8 cellular contexts compared by ENCODE assay signal in the genomic region with DNA sequence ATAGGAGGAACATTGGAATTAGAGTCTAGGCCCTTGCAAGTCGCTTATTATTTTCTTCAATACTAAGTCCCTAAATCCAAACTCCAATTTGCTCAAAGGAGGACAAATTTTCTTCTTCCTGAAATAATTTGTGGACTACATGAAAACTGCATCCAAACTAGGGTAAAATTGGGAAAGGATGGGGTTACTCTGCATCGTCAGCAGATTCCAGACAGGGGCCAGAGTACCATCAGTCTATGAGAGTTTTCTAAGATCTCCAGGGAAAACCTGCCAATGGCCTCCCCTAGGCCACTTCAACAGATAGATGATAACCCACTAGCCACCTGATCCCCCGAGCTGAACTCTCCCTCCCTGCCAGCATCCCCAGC. TPM values are rescaled to one million over a fixed set of nuclear protein-coding genes. Genes with fewer than 3 reads are reported as not detected.
DNase-seq lines count a peak whose midpoint lies in the region; ATAC-seq and TF ChIP-seq lines count a peak whose summit lies in the region.

No MANE protein-coding gene starts in this region.

- ATAC-seq in HG02642 (IDR thresholded peaks at IDR 0.05; ENCODE audit: poor library complexity, unreplicated experiment) = no peak

- peaks cover 12% of the 10 kb centered on the region for H3K27me3 Mint-ChIP-seq in nephron progenitor cell (ENCODE audit: low read depth, poor library complexity)

- H3K36me3 ChIP-seq in BLaER1 (no peaks in the 10 kb centered on the region), KMS-11 (ENCODE audit: insufficient read depth) (no peaks in the 10 kb centered on the region), duodenal mucosa (ENCODE audit: control insufficient read depth in 1 of 2, insufficient read depth in 2 of 2, low read length in 2 of 2) (no peaks in the 10 kb centered on the region), SK-N-SH (replicated peaks in 1 of 2; ENCODE audit: control insufficient read depth in 1 of 2, insufficient read depth in 2 of 2, low read length in 1 of 2) (no peaks in the 10 kb centered on the region)

- H3K27me3 ChIP-seq in BLaER1 (no peaks in the 10 kb centered on the region), KMS-11 (ENCODE audit: insufficient read depth, low read depth) (0 out of 2 replicates have a peak, but pooled peaks cover 2% of the 10 kb centered on the region), duodenal mucosa (ENCODE audit: control insufficient read depth in 1 of 2, insufficient read depth in 2 of 2, low read length in 2 of 2) (peaks cover 6 to 10% of the 10 kb centered on the region in 2 donors), SK-N-SH (ENCODE audit: insufficient read depth) (no peaks in the 10 kb centered on the region)

- no peaks in the 10 kb centered on the region for H3K9me2 ChIP-seq in SK-N-SH

- H3K79me2 ChIP-seq in KMS-11 (ENCODE audit: insufficient read depth, low read depth) (no peaks in the 10 kb centered on the region), SK-N-SH (ENCODE audit: insufficient read depth) (no peaks in the 10 kb centered on the region)

- H3K36me3 Mint-ChIP-seq in nephron progenitor cell (ENCODE audit: low read depth) = no peaks in the 10 kb centered on the region

- DNase-seq in nephron progenitor cell (no peak), SK-N-SH (no peak), GM10248 (ENCODE audit: extremely low spot score) (no peak), NCI-H187 (lab: John Stamatoyannopoulos, UW) (no peak)

- H3K4me3 ChIP-seq in BLaER1 (peak overlapping the region; percentile 80), KMS-11 (IDR thresholded peaks at IDR 0.05; ENCODE audit: insufficient read depth, low read depth, low read length) (peak overlapping the region; percentile 63), duodenal mucosa (ENCODE audit: low read depth in 1 of 2, low read length in 2 of 2) (peak overlapping the region; percentile 60 to 69), SK-N-SH (ENCODE audit: low read depth in 2 of 2, low read length in 1 of 2) (no peak overlapping the region)

- H3K4me3 Mint-ChIP-seq in nephron progenitor cell = peak overlapping the region; percentile 83

- POLR2A ChIA-PET in SK-N-SH (lab: Yijun Ruan, JAX) = no interaction called here
- POLR2A ChIA-PET in GM10248 (lab: Yijun Ruan, JAX) = no interaction called here

- no peak for TF ChIP-seq EP300 in SK-N-SH (IDR thresholded peaks at IDR 0.05; ENCODE audit: borderline replicate concordance in 1 of 2, low read depth in 1 of 2, low read length in 1 of 2)

- H3K9me3 ChIP-seq in BLaER1 = no peaks in the 10 kb centered on the region
- H3K9me3 ChIP-seq in duodenal mucosa (ENCODE audit: control insufficient read depth in 1 of 2, low read length in 2 of 2) = no peaks in the 10 kb centered on the region
- no peaks in the 10 kb centered on the region for H3K9me3 ChIP-seq in SK-N-SH

- peaks cover 80% of the 10 kb centered on the region for H3K4me1 ChIP-seq in BLaER1
- peaks cover 7% of the 10 kb centered on the region for H3K4me1 ChIP-seq in KMS-11 (ENCODE audit: low read depth, poor library complexity, severe bottlenecking)
- H3K4me1 ChIP-seq in duodenal mucosa (ENCODE audit: control insufficient read depth in 1 of 2, insufficient read depth in 2 of 2, low read length in 2 of 2) = peaks cover 0 to 4% of the 10 kb centered on the region in 2 donors
- peaks cover 4 to 21% of the 10 kb centered on the region in 2 experiments; a peak in 3 of 4 replicates for H3K4me1 ChIP-seq in SK-N-SH (ENCODE audit: control insufficient read depth in 1 of 2, insufficient read depth in 2 of 2, low read depth in 1 of 2, low read length in 1 of 2)

- H3K9me3 Mint-ChIP-seq in nephron progenitor cell = no peaks in the 10 kb centered on the region

- peaks cover 8% of the 10 kb centered on the region for H3F3A ChIP-seq in SK-N-SH (replicated peaks; ENCODE audit: insufficient read depth)

- H3K27ac ChIP-seq in BLaER1 = peak overlapping the region; percentile 73
- H3K27ac ChIP-seq in KMS-11 = no peak overlapping the region
- no peak overlapping the region for H3K27ac ChIP-seq in duodenal mucosa (ENCODE audit: low read depth, low read length)
- H3K27ac ChIP-seq in SK-N-SH (ENCODE audit: low read depth in 2 of 2, low read length in 1 of 2) = no peak overlapping the region; a peak in 1 of 4 replicates

- 65% methylated on average over 3 of the region's 3 CpGs for WGBS in SK-N-SH (ENCODE audit: low lambda C conversion rate)

- H3K4me2 ChIP-seq in BLaER1 (peak overlapping the region; percentile 94), KMS-11 (peak overlapping the region; percentile 52), SK-N-SH (no peak overlapping the region)

- TF ChIP-seq CTCF in KMS-11 (conservative IDR thresholded peaks at IDR 0.05; ENCODE audit: low read depth, low read length) (no peak), nephron progenitor cell (IDR thresholded peaks at IDR 0.05) (no peak), SK-N-SH (IDR thresholded peaks at IDR 0.05) (no peak), GM10248 (IDR thresholded peaks at IDR 0.05; ENCODE audit: control extremely low read depth, extremely low read depth, low read depth, missing control alignments) (no peak)

- H4K20me1 ChIP-seq in BLaER1 (no peaks in the 10 kb centered on the region), KMS-11 (ENCODE audit: insufficient read depth) (no peaks in the 10 kb centered on the region), SK-N-SH (ENCODE audit: insufficient read depth) (no peaks in the 10 kb centered on the region)

- TF ChIP-seq RAD21 in SK-N-SH (IDR thresholded peaks at IDR 0.05; ENCODE audit: low read length) = no peak

- CTCF ChIA-PET in SK-N-SH (lab: Yijun Ruan, JAX) (interaction anchor here (1.1 to 4.2 kb wide), 3 partner anchors 15 to 33 kb away, joined by 6 to 22 read pairs (median 18); no protein-coding TSS in a partner anchor), GM10248 (lab: Yijun Ruan, JAX) (interaction anchor here (1.5 to 5.5 kb wide), 3 partner anchors 14 to 33 kb away, joined by 4 to 44 read pairs (median 10); no protein-coding TSS in a partner anchor)

- peak overlapping the region; percentile 80 for H3K9ac ChIP-seq in BLaER1
- no peak overlapping the region for H3K9ac ChIP-seq in KMS-11
- H3K9ac ChIP-seq in duodenal mucosa (ENCODE audit: low read depth in 1 of 2, low read length in 2 of 2) = peak overlapping the region in 1 of 2 donors; percentile 61
- H3K9ac ChIP-seq in SK-N-SH = no peak overlapping the region

- no peak overlapping the region for H3K27ac Mint-ChIP-seq in nephron progenitor cell

- H3K4me1 Mint-ChIP-seq in nephron progenitor cell = peaks cover 62% of the 10 kb centered on the region

- H2AFZ ChIP-seq in KMS-11 (ENCODE audit: low read depth) (peak overlapping the region; percentile 91), SK-N-SH (ENCODE audit: low read depth) (no peak overlapping the region)

TF ChIP-seq in SK-N-SH, 30 proteins besides CTCF, POLR2A, EP300 and RAD21 (continues in another document):
- TF ChIP-seq POLR2AphosphoS5 (IDR thresholded peaks at IDR 0.05; ENCODE audit: low read depth, low read length) (no peak), ELF1 (IDR thresholded peaks at IDR 0.05) (no peak), NRF1 (IDR thresholded peaks at IDR 0.05; ENCODE audit: low read depth, low read length) (no peak), NFIC (IDR thresholded peaks at IDR 0.05; ENCODE audit: borderline replicate concordance) (no peak), RCOR1 (IDR thresholded peaks at IDR 0.05; ENCODE audit: low read length) (no peak), TAF1 (IDR thresholded peaks at IDR 0.05; ENCODE audit: borderline replicate concordance, low read depth, low read length) (no peak), GATA2 (CRISPR knock-in tag; IDR thresholded peaks at IDR 0.05) (no peak), FOSL2 (IDR thresholded peaks at IDR 0.05; ENCODE audit: borderline replicate concordance, low read depth) (no peak), RFX5 (IDR thresholded peaks at IDR 0.05; ENCODE audit: low read length) (no peak)
- TF ChIP-seq, protein P1, sequence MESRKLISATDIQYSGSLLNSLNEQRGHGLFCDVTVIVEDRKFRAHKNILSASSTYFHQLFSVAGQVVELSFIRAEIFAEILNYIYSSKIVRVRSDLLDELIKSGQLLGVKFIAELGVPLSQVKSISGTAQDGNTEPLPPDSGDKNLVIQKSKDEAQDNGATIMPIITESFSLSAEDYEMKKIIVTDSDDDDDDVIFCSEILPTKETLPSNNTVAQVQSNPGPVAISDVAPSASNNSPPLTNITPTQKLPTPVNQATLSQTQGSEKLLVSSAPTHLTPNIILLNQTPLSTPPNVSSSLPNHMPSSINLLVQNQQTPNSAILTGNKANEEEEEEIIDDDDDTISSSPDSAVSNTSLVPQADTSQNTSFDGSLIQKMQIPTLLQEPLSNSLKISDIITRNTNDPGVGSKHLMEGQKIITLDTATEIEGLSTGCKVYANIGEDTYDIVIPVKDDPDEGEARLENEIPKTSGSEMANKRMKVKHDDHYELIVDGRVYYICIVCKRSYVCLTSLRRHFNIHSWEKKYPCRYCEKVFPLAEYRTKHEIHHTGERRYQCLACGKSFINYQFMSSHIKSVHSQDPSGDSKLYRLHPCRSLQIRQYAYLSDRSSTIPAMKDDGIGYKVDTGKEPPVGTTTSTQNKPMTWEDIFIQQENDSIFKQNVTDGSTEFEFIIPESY (IDR thresholded peaks at IDR 0.05; ENCODE audit: borderline replicate concordance, low read depth) = no peak
- TF ChIP-seq, protein P2, sequence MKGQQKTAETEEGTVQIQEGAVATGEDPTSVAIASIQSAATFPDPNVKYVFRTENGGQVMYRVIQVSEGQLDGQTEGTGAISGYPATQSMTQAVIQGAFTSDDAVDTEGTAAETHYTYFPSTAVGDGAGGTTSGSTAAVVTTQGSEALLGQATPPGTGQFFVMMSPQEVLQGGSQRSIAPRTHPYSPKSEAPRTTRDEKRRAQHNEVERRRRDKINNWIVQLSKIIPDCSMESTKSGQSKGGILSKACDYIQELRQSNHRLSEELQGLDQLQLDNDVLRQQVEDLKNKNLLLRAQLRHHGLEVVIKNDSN (IDR thresholded peaks at IDR 0.05; ENCODE audit: borderline replicate concordance, low read depth) = no peak
- TF ChIP-seq, protein P3, sequence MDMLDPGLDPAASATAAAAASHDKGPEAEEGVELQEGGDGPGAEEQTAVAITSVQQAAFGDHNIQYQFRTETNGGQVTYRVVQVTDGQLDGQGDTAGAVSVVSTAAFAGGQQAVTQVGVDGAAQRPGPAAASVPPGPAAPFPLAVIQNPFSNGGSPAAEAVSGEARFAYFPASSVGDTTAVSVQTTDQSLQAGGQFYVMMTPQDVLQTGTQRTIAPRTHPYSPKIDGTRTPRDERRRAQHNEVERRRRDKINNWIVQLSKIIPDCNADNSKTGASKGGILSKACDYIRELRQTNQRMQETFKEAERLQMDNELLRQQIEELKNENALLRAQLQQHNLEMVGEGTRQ (IDR thresholded peaks at IDR 0.05; ENCODE audit: borderline replicate concordance, low read depth, low read length) = no peak

RNA-seq across cellular contexts. Expression of a gene that starts 0.5 kb away (rescaled TPM):
- not detected in 2 replicates for polyA plus RNA-seq in SK-N-SH (2012; rRNA removed)
- not detected in 2 replicates for polyA plus RNA-seq in SK-N-SH (2012; cell fraction: cytosol; rRNA removed)
- polyA plus RNA-seq in SK-N-SH (2012; cell fraction: nucleus; rRNA removed) = not detected in 2 replicates

RNA-seq across cellular contexts. Expression of a gene that starts 33.0 kb away (rescaled TPM):
- 0.12 and 0.73 TPM in 2 replicates for polyA plus RNA-seq in SK-N-SH (2012; rRNA removed)
- polyA plus RNA-seq in SK-N-SH (2012; cell fraction: cytosol; rRNA removed) = 0.26 and 0.60 TPM in 2 replicates
- 0.13 and 1.6 TPM in 2 replicates for polyA plus RNA-seq in SK-N-SH (2012; cell fraction: nucleus; rRNA removed)

RNA-seq across cellular contexts. Expression of a gene that starts 52.3 kb away (rescaled TPM):
- polyA plus RNA-seq in SK-N-SH (2012; rRNA removed) = 0.15 and 0.55 TPM in 2 replicates
- 0.33 and 0.90 TPM in 2 replicates for polyA plus RNA-seq in SK-N-SH (2012; cell fraction: cytosol; rRNA removed)
- 0.15 and 0.21 TPM in 2 replicates for polyA plus RNA-seq in SK-N-SH (2012; cell fraction: nucleus; rRNA removed)

Comparison
In these comparisons a context has a peak if more than half of its experiments do, and no peak if none do; other contexts are left out.
1. H3K4me3 ChIP-seq: peak in BLaER1 (single experiment), KMS-11 (single experiment) and duodenal mucosa (2 of 2); none in SK-N-SH (0 of 2).